Comparison of ENCODE assay signal across 8 cellular contexts in genomic region chr11:118790357-118791014, GRCh38. TPM values are rescaled to one million over a fixed set of nuclear protein-coding genes. Genes with fewer than 3 reads are reported as not detected.
DNase-seq lines count a peak whose midpoint lies in the region; ATAC-seq and TF ChIP-seq lines count a peak whose summit lies in the region.

No MANE protein-coding gene starts in this region.

- ATAC-seq in GM18868 (IDR thresholded peaks at IDR 0.05; ENCODE audit: unreplicated experiment) (peak; percentile 23), HG03469 (IDR thresholded peaks at IDR 0.05; ENCODE audit: unreplicated experiment) (peak; percentile 29)
- ATAC-seq in activated T-helper 17 cell treated with anti-CD3 and anti-CD28 coated beads, Interleukin-2, amount 50 U/mL, for 72 hours (replicated peaks) = peak; percentile 17

- peak overlapping the region; percentile 91 for H3K4me3 Mint-ChIP-seq in activated T-helper 17 cell treated with anti-CD3 and anti-CD28 coated beads, Interleukin-2, amount 50 U/mL, for 72 hours
- H3K4me3 Mint-ChIP-seq in nephron = peak overlapping the region; percentile 95 to 99 (median 99)

- peak overlapping the region; percentile 82 for H3K4me3 ChIP-seq in AG04449 (ENCODE audit: low read depth, low read length)

- POLR2A ChIA-PET in AG04449 (lab: Yijun Ruan, JAX) = interaction anchor here (0.6 to 4.4 kb wide), 9 partner anchors 25 to 258 kb away, joined by 3 to 49 read pairs (median 5); partner anchors contain the start of gene BCL9L

- no peaks in the 10 kb centered on the region for H3K27me3 Mint-ChIP-seq in activated T-helper 17 cell treated with anti-CD3 and anti-CD28 coated beads, Interleukin-2, amount 50 U/mL, for 72 hours
- no peaks in the 10 kb centered on the region for H3K27me3 Mint-ChIP-seq in nephron (ENCODE audit: low read depth)

- peak overlapping the region; percentile 99 for H3K27ac Mint-ChIP-seq in activated T-helper 17 cell treated with anti-CD3 and anti-CD28 coated beads, Interleukin-2, amount 50 U/mL, for 72 hours
- H3K27ac Mint-ChIP-seq in nephron = peak overlapping the region; percentile 100

- peaks cover 63% of the 10 kb centered on the region for H3K36me3 Mint-ChIP-seq in activated T-helper 17 cell treated with anti-CD3 and anti-CD28 coated beads, Interleukin-2, amount 50 U/mL, for 72 hours (ENCODE audit: low read depth)
- peaks cover 14% of the 10 kb centered on the region for H3K36me3 Mint-ChIP-seq in nephron (ENCODE audit: low read depth)

- TF ChIP-seq CTCF in AG04449 (IDR thresholded peaks at IDR 0.05; ENCODE audit: insufficient read depth, low read length, missing control alignments) (peak; percentile 53), nephron (IDR thresholded peaks at IDR 0.05; ENCODE audit: unreplicated experiment in 3 of 3) (peak in 1 of 3 experiments; percentile 49)

- peaks cover 5% of the 10 kb centered on the region for H3K4me1 Mint-ChIP-seq in activated T-helper 17 cell treated with anti-CD3 and anti-CD28 coated beads, Interleukin-2, amount 50 U/mL, for 72 hours
- H3K4me1 Mint-ChIP-seq in nephron = peaks cover 32% of the 10 kb centered on the region

- H3K27ac ChIP-seq in substantia nigra (ENCODE audit: low read depth, low read length, poor library complexity, severe bottlenecking) = peak overlapping the region; percentile 100

- CTCF ChIA-PET in AG04449 (lab: Yijun Ruan, JAX) = interaction anchor here (0.8 to 9.8 kb wide), 18 partner anchors 10 to 171 kb away, joined by 3 to 108 read pairs (median 3); partner anchors contain the start of genes BCL9L and UPK2

- DNase-seq in AG04449 (ENCODE audit: low read depth, low spot score) = no peak
- DNase-seq in OCI-M1 (lab: John Stamatoyannopoulos, UW) = peak; percentile 89
- peak; percentile 48 for DNase-seq in fibroblast of the conjunctiva (ENCODE audit: low read depth)
- DNase-seq in substantia nigra (lab: John Stamatoyannopoulos, UW) = peak; percentile 27 to 99 (median 79)

- no peaks in the 10 kb centered on the region for H3K9me3 Mint-ChIP-seq in activated T-helper 17 cell treated with anti-CD3 and anti-CD28 coated beads, Interleukin-2, amount 50 U/mL, for 72 hours
- H3K9me3 Mint-ChIP-seq in nephron = no peaks in the 10 kb centered on the region

RNA-seq across cellular contexts. Expression of gene DDX6, which starts 0.5 kb away (rescaled TPM):
- 100 to 1,000 TPM; 149 to 209 TPM for total RNA-seq in activated T-helper 17 cell treated with anti-CD3 and anti-CD28 coated beads, Interleukin-2, amount 50 U/mL, for 72 hours
